ENCODE assay signal across 8 cellular contexts in the genomic region with DNA sequence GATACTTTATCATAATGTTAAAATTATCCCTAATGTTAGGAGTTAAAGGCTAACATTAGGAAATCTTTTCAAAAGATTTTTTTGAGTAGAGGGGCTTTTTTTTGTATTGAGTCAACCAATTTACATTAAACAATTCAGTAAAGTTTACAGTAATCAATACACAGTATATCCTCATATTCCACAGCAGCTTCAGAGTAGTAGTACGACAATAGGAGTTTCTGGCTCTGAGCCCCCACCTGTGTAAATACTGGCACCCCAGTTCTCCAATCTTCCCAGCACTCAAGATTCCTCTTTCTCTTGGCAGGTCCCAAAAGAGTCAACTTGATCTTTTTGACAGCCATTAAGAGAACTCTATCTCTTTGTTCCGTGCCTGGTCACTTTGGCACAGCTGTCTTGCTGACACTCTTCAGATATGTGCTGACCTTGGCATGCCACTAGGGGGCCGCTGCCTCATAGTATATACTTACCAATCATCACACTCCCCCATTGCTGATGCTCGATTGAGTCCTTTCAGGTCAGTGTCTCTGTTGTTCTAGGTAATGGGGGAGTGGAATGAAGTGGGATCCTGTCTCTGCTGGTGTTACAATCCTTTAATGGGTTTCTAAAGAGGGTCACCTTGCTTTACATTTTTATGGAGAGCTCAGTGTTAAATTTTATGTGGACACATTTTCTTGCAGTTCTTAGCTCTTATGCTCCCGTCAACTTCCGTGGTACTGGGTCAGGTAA. TPM values are rescaled to one million over a fixed set of nuclear protein-coding genes. Genes with fewer than 3 reads are reported as not detected.
DNase-seq lines count a peak whose midpoint lies in the region; ATAC-seq and TF ChIP-seq lines count a peak whose summit lies in the region.

No MANE protein-coding gene starts in this region.

- H3K27ac Mint-ChIP-seq in natural killer cell, result no peak overlapping the region

- H3K4me3 Mint-ChIP-seq in natural killer cell, result no peak overlapping the region

- no peaks in the 10 kb centered on the region for H3K36me3 Mint-ChIP-seq in natural killer cell

- intact Hi-C loops in natural killer cell (cut with micrococcal nuclease), result loop anchor here (1.0 to 5.0 kb wide), 2 partner anchors 62 to 108 kb away; partner anchors contain the start of gene CCNG2

- ATAC-seq in GM19455 (IDR thresholded peaks at IDR 0.05; ENCODE audit: unreplicated experiment) (peak; percentile 98), HG03521 (IDR thresholded peaks at IDR 0.05; ENCODE audit: unreplicated experiment) (peak; percentile 99), natural killer cell (peak; percentile 91 to 100 (median 100))

- H3K9me3 Mint-ChIP-seq in natural killer cell, result no peaks in the 10 kb centered on the region

- DNase-seq in COLO829 (ENCODE audit: low spot score) (peak; percentile 75), NOMO-1 (lab: John Stamatoyannopoulos, UW; ENCODE audit: unreplicated experiment in 2 of 2) (peak; percentile 29 to 79), epithelial cell of proximal tubule (ENCODE audit: low read depth) (no peak), natural killer cell (peak; percentile 62)
- DNase-seq in activated CD8-positive, alpha-beta memory T cell treated with anti-CD3 and anti-CD28 coated beads, Interleukin-2, amount 50 U/mL, for 24 hours (ENCODE audit: extremely low read depth), result peak; percentile 42
- DNase-seq in stimulated activated naive CD4-positive, alpha-beta T cell (lab: John Stamatoyannopoulos, UW), result peak; percentile 40 to 65 (median 42)

- no peaks in the 10 kb centered on the region for H3K27me3 Mint-ChIP-seq in natural killer cell (ENCODE audit: low read depth in 2 of 2)

- peaks cover 7 to 13% of the 10 kb centered on the region in 2 donors for H3K4me1 Mint-ChIP-seq in natural killer cell

- TF ChIP-seq CTCF in epithelial cell of proximal tubule (conservative IDR thresholded peaks at IDR 0.05; ENCODE audit: low read depth, low read length), result peak; percentile 96
- peak; percentile 94 for TF ChIP-seq CTCF in natural killer cell (IDR thresholded peaks at IDR 0.05)

- no peak overlapping the region for H3K4me3 ChIP-seq in epithelial cell of proximal tubule (ENCODE audit: low read depth, low read length)

RNA-seq across cellular contexts. Expression of gene CCNI, which starts 19.5 kb away (rescaled TPM):
- total RNA-seq in epithelial cell of proximal tubule (116 and 200 TPM in 2 replicates), natural killer cell (100 to 1,000 TPM; 243 to 266 (median 259) TPM)
